ENCODE assay signal across 8 cellular contexts in genomic region chr13:112872657-112873631, GRCh38.
DNase-seq lines count a peak whose midpoint lies in the region; ATAC-seq and TF ChIP-seq lines count a peak whose summit lies in the region.
"Not testable (repeated sequence)": the region's sequence is repeated elsewhere in the genome, so short reads cannot be mapped to it uniquely, and the experiment has no call there.

No MANE protein-coding gene starts in this region.

- not testable (repeated sequence) for H3K27me3 Mint-ChIP-seq in endodermal cell (ENCODE audit: insufficient read depth); natural killer cell (ENCODE audit: low read depth in 2 of 2)

- H3K36me3 ChIP-seq in endodermal cell (ENCODE audit: control insufficient read depth, insufficient read depth, low read length): peaks cover 80% of the 10 kb centered on the region
- not testable (repeated sequence) for H3K36me3 ChIP-seq in transverse colon

- TF ChIP-seq POLR2A in transverse colon (IDR thresholded peaks at IDR 0.05): not testable (repeated sequence)

- intact Hi-C loops in natural killer cell (cut with micrococcal nuclease); transverse colon (cut with DNase I; ENCODE audit: low total_unique reads): not testable (repeated sequence)

- H3K36me3 Mint-ChIP-seq in endodermal cell (ENCODE audit: low read depth): peaks cover 72% of the 10 kb centered on the region
- not testable (repeated sequence) for H3K36me3 Mint-ChIP-seq in natural killer cell

- not testable (repeated sequence) for H3K4me3 Mint-ChIP-seq in endodermal cell
- H3K4me3 Mint-ChIP-seq in natural killer cell: peak overlapping the region; percentile 88

- not testable (repeated sequence) for TF ChIP-seq EP300 in transverse colon (IDR thresholded peaks at IDR 0.05; ENCODE audit: low read depth)

- peak; percentile 11 for DNase-seq in T follicular helper cell (ENCODE audit: low read depth)
- peak; percentile 25 for DNase-seq in activated T-helper 1 cell treated with Interleukin-2 at 50 U/mL for 16 hours (ENCODE audit: low read depth)
- not testable (repeated sequence) for DNase-seq in endodermal cell, natural killer cell, transverse colon

- not testable (repeated sequence) for H3K4me1 ChIP-seq in endodermal cell (ENCODE audit: control insufficient read depth, insufficient read depth, low read length); transverse colon

- in situ Hi-C loops in transverse colon (cut with MboI; ENCODE audit: low pct_ligation_motif_present in 1 of 4, low pct_unique_long_range_greater_than_20kb in 1 of 4, low sequenced_read_pairs in 3 of 4): loop anchor here (25.0 kb wide), 1 partner anchor 236 kb away; no protein-coding TSS in a partner anchor

- ATAC-seq in GM21529 (IDR thresholded peaks at IDR 0.05; ENCODE audit: unreplicated experiment) (peak; percentile 39), HG03571 (IDR thresholded peaks at IDR 0.05; ENCODE audit: unreplicated experiment) (peak; percentile 25), natural killer cell (peak; percentile 48 to 64 (median 62))

- H3K9ac ChIP-seq in endodermal cell (ENCODE audit: extremely low read depth, low read length, poor library complexity, severe bottlenecking): not testable (repeated sequence)

- peaks cover 33% of the 10 kb centered on the region for H3K9me3 ChIP-seq in endodermal cell (ENCODE audit: control insufficient read depth, low read length)
- H3K9me3 ChIP-seq in transverse colon: not testable (repeated sequence)

- not testable (repeated sequence) for TF ChIP-seq CTCF in GM12875 (IDR thresholded peaks at IDR 0.05; ENCODE audit: borderline replicate concordance, insufficient read depth, low read depth, low read length); endodermal cell (conservative IDR thresholded peaks at IDR 0.05); natural killer cell (IDR thresholded peaks at IDR 0.05); transverse colon (IDR thresholded peaks at IDR 0.05)

- not testable (repeated sequence) for H3K27ac ChIP-seq in endodermal cell (ENCODE audit: low read depth, low read length)
- H3K27ac ChIP-seq in transverse colon: peak overlapping the region in 3 of 4 donors; percentile 13 to 46 (median 22)

- not testable (repeated sequence) for H3K27me3 ChIP-seq in endodermal cell (ENCODE audit: control insufficient read depth, insufficient read depth, low read length, poor library complexity, severe bottlenecking); transverse colon

- not testable (repeated sequence) for H3K4me1 Mint-ChIP-seq in endodermal cell
- peaks cover 26 to 32% of the 10 kb centered on the region in 2 donors for H3K4me1 Mint-ChIP-seq in natural killer cell

- peak overlapping the region; percentile 35 for H3K27ac Mint-ChIP-seq in endodermal cell
- H3K27ac Mint-ChIP-seq in natural killer cell: peak overlapping the region; percentile 82 to 93

- WGBS in endodermal cell (ENCODE audit: insufficient coverage in 1 of 2, insufficient read length in 1 of 2), 2 experiments: 79 to 85% methylated on average over 12 to 23 of the region's 25 CpGs
- WGBS in transverse colon (ENCODE audit: low coverage in 1 of 2), 2 donors: 42 to 62% methylated on average over 2 to 25 of the region's 25 CpGs

- peaks cover 26% of the 10 kb centered on the region for H3K9me3 Mint-ChIP-seq in endodermal cell
- H3K9me3 Mint-ChIP-seq in natural killer cell: peaks cover 8 to 10% of the 10 kb centered on the region in 2 donors

- peak overlapping the region; percentile 28 for H3K4me3 ChIP-seq in GM12875 (ENCODE audit: low read depth, low read length)
- peak overlapping the region; percentile 54 for H3K4me3 ChIP-seq in endodermal cell (ENCODE audit: low read length)
- not testable (repeated sequence) for H3K4me3 ChIP-seq in transverse colon
